28 cellular contexts compared by ENCODE assay signal in the genomic region with DNA sequence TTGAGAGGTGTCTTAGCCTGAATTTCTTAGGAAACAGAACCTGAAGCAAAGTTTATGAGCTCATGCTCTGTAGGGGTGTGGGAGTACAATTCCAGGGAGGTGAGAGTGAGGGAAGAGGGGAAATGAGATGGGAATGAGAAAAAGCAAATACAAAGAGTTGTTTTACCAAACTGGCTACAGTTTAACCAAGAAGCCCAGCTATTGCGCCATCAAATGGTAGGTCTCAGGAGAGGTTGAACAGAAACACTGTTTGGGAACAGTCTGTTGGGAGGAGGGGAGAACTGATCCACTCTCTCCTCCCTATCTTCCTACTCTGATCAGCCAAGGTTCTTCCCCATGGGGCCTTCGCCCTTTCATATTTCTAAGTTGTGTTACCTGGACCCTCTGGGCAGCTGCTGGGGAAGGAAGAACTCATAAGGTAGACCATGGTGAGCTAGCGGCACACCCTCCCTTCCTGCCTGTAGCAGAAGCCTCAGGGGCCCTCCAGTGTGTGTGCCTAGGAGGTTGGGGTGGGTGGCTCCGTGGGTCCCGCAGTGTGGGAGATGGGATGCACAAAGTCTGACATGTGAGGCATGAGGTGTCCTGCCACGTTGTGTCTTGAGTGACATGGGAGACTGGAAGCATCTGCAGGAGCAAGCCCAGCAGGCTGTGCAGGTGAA.
"Had no signal": no experiment of that assay in that cellular context is flagged by ENCODE, and none has a peak within 500 bp of the region (broad histone marks: within the 10 kb centered on the region; RNA-seq: fewer than 3 reads in every experiment).

No MANE protein-coding gene starts in this region.

- H3K27ac ChIP-seq: SJCRH30, SK-N-MC, WERI-Rb-1 had no signal

- H3K4me3 ChIP-seq: SJCRH30, SK-N-MC had no signal

- H3K4me1 ChIP-seq: SJCRH30 had no signal

- ATAC-seq: activated CD8-positive, alpha-beta memory T cell treated with anti-CD3 and anti-CD28 coated beads, Interleukin-2, amount 10 ng/mL, durations not matched to agents 7 days and 5 days; activated naive CD8-positive, alpha-beta T cell treated with anti-CD3 and anti-CD28 coated beads, Interleukin-2, amount 50 U/mL, for 24 hours; Panc1 had no signal

- DNase-seq: activated CD4-positive, alpha-beta memory T cell treated with anti-CD3 and anti-CD28 coated beads, Interleukin-2, amount 10 ng/mL, durations not matched to agents 7 days and 5 days; activated CD4-positive, alpha-beta T cell treated with anti-CD3 and anti-CD28 coated beads for 1 hour; activated CD4-positive, alpha-beta T cell treated with anti-CD3 and anti-CD28 coated beads for 48 hours; activated CD4-positive, CD25-positive, alpha-beta regulatory T cell; activated CD8-positive, alpha-beta memory T cell treated with anti-CD3 and anti-CD28 coated beads for 24 hours; activated CD8-positive, alpha-beta memory T cell treated with anti-CD3 and anti-CD28 coated beads, Interleukin-2, amount 10 ng/mL, durations not matched to agents 7 days and 5 days; activated CD8-positive, alpha-beta memory T cell treated with anti-CD3 and anti-CD28 coated beads, Interleukin-2, amount 50 U/mL, for 48 hours; activated effector memory CD4-positive, alpha-beta T cell treated with Interleukin-2 at 50 U/mL for 16 hours; activated naive CD4-positive, alpha-beta T cell treated with anti-CD3 and anti-CD28 coated beads, Interleukin-2, amount 10 ng/mL, durations not matched to agents 7 days and 5 days; activated naive CD8-positive, alpha-beta T cell treated with anti-CD3 and anti-CD28 coated beads, Interleukin-2, amount 50 U/mL, for 24 hours; activated T-cell treated with anti-CD3 and anti-CD28 coated beads, Interleukin-2, amount 50 U/mL, for 48 hours; anterior cingulate cortex; caudate nucleus; cerebellar nuclear complex; MM.1S; MV-4-11; NCI-H1092 treated with DMSO at 0.1 percent for 48 hours; NCI-H1417 treated with DMSO at 0.1 percent for 48 hours; NCI-H1930; NCI-H2081 treated with DMSO at 0.1 percent for 48 hours; NCI-H226; NCI-H524 treated with DMSO at 0.1 percent for 48 hours; SHP77; SJCRH30; T1000; WERI-Rb-1 had no signal

- H3K36me3 ChIP-seq: SJCRH30, WERI-Rb-1 had no signal

- H3K9me3 ChIP-seq: SJCRH30 had no signal

- H3K27me3 ChIP-seq: SJCRH30 had no signal
